In the genomic region with DNA sequence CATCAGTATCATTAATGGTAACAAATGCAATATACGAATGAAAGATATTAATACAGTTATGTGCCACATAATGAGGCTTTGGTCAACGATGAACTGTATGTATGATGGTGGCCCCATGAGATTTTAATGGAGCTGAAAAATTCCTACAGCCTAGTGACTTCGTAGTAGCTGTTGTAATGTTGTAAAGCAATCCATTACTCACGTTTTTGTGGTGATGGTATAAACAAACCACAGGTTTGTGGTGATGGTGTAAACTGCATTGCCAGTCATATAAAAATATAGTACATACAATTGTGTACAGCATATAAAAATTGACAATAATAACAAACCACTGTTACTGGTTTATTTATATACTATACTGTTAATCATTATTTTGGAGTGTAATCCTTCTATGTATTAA, we compare ENCODE assay signal across 21 cellular contexts. TPM values are rescaled to one million over a fixed set of nuclear protein-coding genes. Genes with fewer than 3 reads are reported as not detected.
A peak's percentile ranks its signal among the peaks of the same experiment; 100 is the strongest.
DNase-seq lines count a peak whose midpoint lies in the region; ATAC-seq and TF ChIP-seq lines count a peak whose summit lies in the region.
"Had no signal": no experiment of that assay in that cellular context is flagged by ENCODE, and none has a peak within 500 bp of the region (broad histone marks: within the 10 kb centered on the region; RNA-seq: fewer than 3 reads in every experiment).

No MANE protein-coding gene starts in this region.

- H3K27me3 ChIP-seq in PC-9 (ENCODE audit: insufficient read depth, low read depth): no peaks in the 10 kb centered on the region

- CTCF ChIA-PET in PC-9 (lab: Charles Lee): no interaction called here
- CTCF ChIA-PET in activated CD8-positive, alpha-beta T cell treated with anti-CD3 and anti-CD28 coated beads, Interleukin-2, amount 10 ng/mL, durations not matched to agents 7 days and 5 days (lab: Charles Lee): no interaction called here

- H3K9me3 ChIP-seq in PC-9 (ENCODE audit: insufficient read depth, low read depth): 0 out of 2 replicates have a peak, but pooled peaks cover 4% of the 10 kb centered on the region

- peak overlapping the region; percentile 31; the same call in 1 of the 2 replicates for H2AFZ ChIP-seq in PC-9

- H3K4me3 ChIP-seq in PC-9: no peak overlapping the region
- H3K4me3 ChIP-seq in epithelial cell of esophagus (ENCODE audit: low read length): no peak overlapping the region
- H3K4me3 ChIP-seq: GM12878 had no signal

- H3K36me3 Mint-ChIP-seq in activated CD8-positive, alpha-beta T cell treated with anti-CD3 and anti-CD28 coated beads, Interleukin-2, amount 10 ng/mL, durations not matched to agents 7 days and 5 days (ENCODE audit: low read depth): no peaks in the 10 kb centered on the region
- no peaks in the 10 kb centered on the region for H3K36me3 Mint-ChIP-seq in CD14-positive monocyte
- H3K36me3 Mint-ChIP-seq in activated T-cell treated with anti-CD3 and anti-CD28 coated beads, Interleukin-2, amount 50 U/mL, for 24 hours (ENCODE audit: low read depth): no peaks in the 10 kb centered on the region

- no peak overlapping the region for H3K4me3 Mint-ChIP-seq in activated CD8-positive, alpha-beta T cell treated with anti-CD3 and anti-CD28 coated beads, Interleukin-2, amount 10 ng/mL, durations not matched to agents 7 days and 5 days
- H3K4me3 Mint-ChIP-seq in CD14-positive monocyte: no peak overlapping the region
- H3K4me3 Mint-ChIP-seq in activated T-cell treated with anti-CD3 and anti-CD28 coated beads, Interleukin-2, amount 50 U/mL, for 24 hours: no peak overlapping the region
- H3K4me3 Mint-ChIP-seq: CD4-positive, alpha-beta T cell had no signal

- POLR2A ChIA-PET in PC-9 (lab: Charles Lee; ENCODE audit: unreplicated experiment): no interaction called here
- POLR2A ChIA-PET in activated CD8-positive, alpha-beta T cell treated with anti-CD3 and anti-CD28 coated beads, Interleukin-2, amount 10 ng/mL, durations not matched to agents 7 days and 5 days (lab: Charles Lee): no interaction called here

- ATAC-seq in activated CD8-positive, alpha-beta T cell treated with anti-CD3 and anti-CD28 coated beads, Interleukin-2, amount 10 ng/mL, durations not matched to agents 7 days and 5 days: no peak
- ATAC-seq in GM21381 (IDR thresholded peaks at IDR 0.05; ENCODE audit: unreplicated experiment): no peak
- ATAC-seq: GM12878 had no signal

- no peak overlapping the region for H3K27ac Mint-ChIP-seq in activated CD8-positive, alpha-beta T cell treated with anti-CD3 and anti-CD28 coated beads, Interleukin-2, amount 10 ng/mL, durations not matched to agents 7 days and 5 days
- H3K27ac Mint-ChIP-seq in CD14-positive monocyte: no peak overlapping the region
- H3K27ac Mint-ChIP-seq in activated T-cell treated with anti-CD3 and anti-CD28 coated beads, Interleukin-2, amount 50 U/mL, for 24 hours: no peak overlapping the region
- H3K27ac Mint-ChIP-seq: CD4-positive, alpha-beta T cell had no signal

- H3K36me3 ChIP-seq in PC-9 (ENCODE audit: low read depth): no peaks in the 10 kb centered on the region

- no peaks in the 10 kb centered on the region for H3F3A ChIP-seq in PC-9 (ENCODE audit: insufficient read depth, low read depth)

- no peaks in the 10 kb centered on the region for H4K20me1 ChIP-seq in PC-9 (ENCODE audit: insufficient read depth)

- H3K27me3 Mint-ChIP-seq in activated CD8-positive, alpha-beta T cell treated with anti-CD3 and anti-CD28 coated beads, Interleukin-2, amount 10 ng/mL, durations not matched to agents 7 days and 5 days (ENCODE audit: low read depth): no peaks in the 10 kb centered on the region
- peaks cover 0 to 2% (median 0%) of the 10 kb centered on the region in 3 donors for H3K27me3 Mint-ChIP-seq in CD14-positive monocyte (ENCODE audit: low read depth in 3 of 3)
- no peaks in the 10 kb centered on the region for H3K27me3 Mint-ChIP-seq in activated T-cell treated with anti-CD3 and anti-CD28 coated beads, Interleukin-2, amount 50 U/mL, for 24 hours
- H3K27me3 Mint-ChIP-seq: CD4-positive, alpha-beta T cell had no signal

- no peaks in the 10 kb centered on the region for H3K4me1 Mint-ChIP-seq in activated CD8-positive, alpha-beta T cell treated with anti-CD3 and anti-CD28 coated beads, Interleukin-2, amount 10 ng/mL, durations not matched to agents 7 days and 5 days (ENCODE audit: low read depth)
- no peaks in the 10 kb centered on the region for H3K4me1 Mint-ChIP-seq in CD14-positive monocyte
- H3K4me1 Mint-ChIP-seq in activated T-cell treated with anti-CD3 and anti-CD28 coated beads, Interleukin-2, amount 50 U/mL, for 24 hours (ENCODE audit: low read depth): no peaks in the 10 kb centered on the region

- H3K9me3 Mint-ChIP-seq in activated CD8-positive, alpha-beta T cell treated with anti-CD3 and anti-CD28 coated beads, Interleukin-2, amount 10 ng/mL, durations not matched to agents 7 days and 5 days (ENCODE audit: insufficient read depth): no peaks in the 10 kb centered on the region
- peaks cover 0 to 5% (median 2%) of the 10 kb centered on the region in 7 donors for H3K9me3 Mint-ChIP-seq in CD14-positive monocyte
- H3K9me3 Mint-ChIP-seq in activated T-cell treated with anti-CD3 and anti-CD28 coated beads, Interleukin-2, amount 50 U/mL, for 24 hours: no peaks in the 10 kb centered on the region
- H3K9me3 Mint-ChIP-seq: CD4-positive, alpha-beta T cell had no signal

- H3K9me2 ChIP-seq in PC-9 (ENCODE audit: insufficient read depth): peaks cover 8% of the 10 kb centered on the region; the same call in 1 of the 2 replicates

- TF ChIP-seq CTCF in PC-9 (conservative IDR thresholded peaks at IDR 0.05) (no peak), epithelial cell of esophagus (IDR thresholded peaks at IDR 0.05; ENCODE audit: insufficient read depth, low read depth, low read length, missing control alignments) (no peak), CD14-positive monocyte (IDR thresholded peaks at IDR 0.05) (no peak)

- H3K4me2 ChIP-seq in PC-9: no peak overlapping the region
- H3K4me2 ChIP-seq: KMS-11 had no signal

- no peak overlapping the region for H3K27ac ChIP-seq in PC-9
- H3K27ac ChIP-seq: KMS-11 had no signal

- DNase-seq in HCEC 1CT (peak; percentile 25), PC-9 (no peak), epithelial cell of esophagus (ENCODE audit: low read depth) (peak; percentile 2), CD14-positive monocyte (ENCODE audit: low spot score) (no peak)
- DNase-seq in activated CD8-positive, alpha-beta T cell treated with anti-CD3 and anti-CD28 coated beads, Interleukin-2, amount 10 ng/mL, durations not matched to agents 7 days and 5 days: no peak
- DNase-seq in activated T-cell treated with anti-CD3 and anti-CD28 coated beads, Interleukin-2, amount 50 U/mL, for 24 hours: no peak
- DNase-seq: Calu3; CD4-positive, alpha-beta T cell; DMS53; GOT3; NCI-H1105; NCI-H187 treated with DMSO at 0.1 percent for 48 hours; NCI-H446; NCI-H69; NK-92 treated with Interleukin-12 subunit alpha and Interleukin-12 subunit beta, amount 100 ng/mL, for 24 hours; RPMI8226; SIG-M5 had no signal

- intact Hi-C loops in PC-9 (cut with micrococcal nuclease; ENCODE audit: unreplicated experiment) (no loop called here), CD14-positive monocyte (cut with micrococcal nuclease) (no loop called here)

- H3K4me1 ChIP-seq in PC-9 (replicated peaks; ENCODE audit: insufficient read depth): no peaks in the 10 kb centered on the region

- no TSS peak for BruUV-seq in PC-9 (replicated peaks; lab: Mats Ljungman, UMichigan)

- no peaks in the 10 kb centered on the region for H3K79me2 ChIP-seq in PC-9 (ENCODE audit: low read depth)

RNA-seq across cellular contexts. Expression of a gene that starts 27.4 kb away (rescaled TPM):
- not detected in 2 replicates for total RNA-seq in PC-9 (2021)
- not detected for total RNA-seq in activated CD8-positive, alpha-beta T cell treated with anti-CD3 and anti-CD28 coated beads, Interleukin-2, amount 10 ng/mL, durations not matched to agents 7 days and 5 days
- not detected for polyA plus RNA-seq in CD14-positive monocyte
- total RNA-seq: Calu3; CD4-positive, alpha-beta T cell; GM12878; OCI-LY7 had no signal

Comparison
In these comparisons a context has a peak if more than half of its experiments do, and no peak if none do; other contexts are left out.
1. DNase-seq: peak in HCEC 1CT (single experiment) and epithelial cell of esophagus (single experiment); none in PC-9 (0 of 2), activated CD8-positive, alpha-beta T cell treated with anti-CD3 and anti-CD28 coated beads, Interleukin-2, amount 10 ng/mL, durations not matched to agents 7 days and 5 days (single experiment), CD14-positive monocyte (single experiment) and activated T-cell treated with anti-CD3 and anti-CD28 coated beads, Interleukin-2, amount 50 U/mL, for 24 hours (single experiment).